ENCODE assay signal across 13 cellular contexts in the genomic region with DNA sequence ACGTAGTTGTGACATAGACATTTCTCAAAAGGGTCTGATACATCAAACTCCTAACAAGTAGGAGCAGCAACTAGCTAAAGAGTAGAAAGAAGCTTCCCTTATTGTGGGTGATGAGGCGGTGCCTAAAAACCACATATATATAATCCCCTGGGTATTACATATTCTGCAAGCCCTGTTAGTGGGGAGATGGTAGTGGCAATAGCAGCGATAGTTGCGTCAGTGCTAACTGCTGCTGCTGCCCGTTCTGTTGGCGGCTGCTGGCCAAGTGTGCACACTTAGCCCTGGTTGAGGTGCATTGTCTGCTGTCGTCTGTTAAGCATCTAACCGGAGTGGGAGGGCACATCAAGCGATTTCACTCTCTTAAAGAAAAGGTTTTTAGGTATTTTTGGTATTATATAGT. TPM values are rescaled to one million over a fixed set of nuclear protein-coding genes. Genes with fewer than 3 reads are reported as not detected.
DNase-seq lines count a peak whose midpoint lies in the region; ATAC-seq and TF ChIP-seq lines count a peak whose summit lies in the region.
"Had no signal": no experiment of that assay in that cellular context is flagged by ENCODE, and none has a peak within 500 bp of the region (broad histone marks: within the 10 kb centered on the region; RNA-seq: fewer than 3 reads in every experiment).

No MANE protein-coding gene starts in this region.

- ATAC-seq in DND-41 (ENCODE audit: insufficient read depth, low read depth), result peak; percentile 86
- peak; percentile 70 for ATAC-seq in GM21619 (IDR thresholded peaks at IDR 0.05; ENCODE audit: unreplicated experiment)
- ATAC-seq in activated naive CD8-positive, alpha-beta T cell treated with anti-CD3 and anti-CD28 coated beads, Interleukin-2, amount 50 U/mL, for 24 hours, result peak; percentile 48
- no peak for ATAC-seq in GM21528 (IDR thresholded peaks at IDR 0.05; ENCODE audit: low FRiP score, unreplicated experiment)
- ATAC-seq in GM21723 (IDR thresholded peaks at IDR 0.05; ENCODE audit: unreplicated experiment), result no peak
- ATAC-seq in HG03521 (IDR thresholded peaks at IDR 0.05; ENCODE audit: unreplicated experiment), result no peak

- WGBS in prostate gland, result 92% methylated on average over 9 of the region's 9 CpGs

- peak overlapping the region; percentile 37 for H3K27ac Mint-ChIP-seq in activated naive CD8-positive, alpha-beta T cell treated with anti-CD3 and anti-CD28 coated beads, Interleukin-2, amount 50 U/mL, for 24 hours

- H3K4me1 ChIP-seq in DND-41 (ENCODE audit: insufficient read depth, low read length) (peaks cover 64% of the 10 kb centered on the region), prostate gland (replicated peaks) (no peaks in the 10 kb centered on the region)
- H3K4me1 ChIP-seq: HAP-1 had no signal

- peak overlapping the region; percentile 51 for H3K4me2 ChIP-seq in DND-41 (ENCODE audit: insufficient read depth, low read length)

- no peaks in the 10 kb centered on the region for H3K79me2 ChIP-seq in DND-41 (ENCODE audit: insufficient read depth, low read length)

- peak; percentile 88 for DNase-seq in DND-41
- DNase-seq in NOMO-1 (lab: John Stamatoyannopoulos, UW; ENCODE audit: unreplicated experiment in 2 of 2), result peak; percentile 83 to 85
- peak; percentile 33 for DNase-seq in activated naive CD8-positive, alpha-beta T cell treated with anti-CD3 and anti-CD28 coated beads, Interleukin-2, amount 50 U/mL, for 24 hours
- DNase-seq in prostate gland (ENCODE audit: low spot score), result no peak
- DNase-seq: activated CD4-positive, alpha-beta T cell treated with anti-CD3 and anti-CD28 coated beads, Interleukin-2, amount 50 U/mL, for 1 hour; occipital lobe; Right ventricle myocardium superior; tibial artery had no signal

- H3K9me3 ChIP-seq in DND-41 (ENCODE audit: insufficient read depth, low read length, severe bottlenecking) (no peaks in the 10 kb centered on the region), prostate gland (no peaks in the 10 kb centered on the region)
- H3K9me3 ChIP-seq: HAP-1, tibial artery had no signal

- H3K4me3 ChIP-seq in DND-41 (ENCODE audit: low read depth in 1 of 2, low read length in 2 of 2) (peak overlapping the region in 1 of 2 experiments; percentile 5; a peak in 1 of 4 replicates), prostate gland (no peak overlapping the region)
- H3K4me3 ChIP-seq: HAP-1, tibial artery had no signal

- no peaks in the 10 kb centered on the region for H3K27me3 Mint-ChIP-seq in activated naive CD8-positive, alpha-beta T cell treated with anti-CD3 and anti-CD28 coated beads, Interleukin-2, amount 50 U/mL, for 24 hours

- H2AFZ ChIP-seq in DND-41 (ENCODE audit: low read depth, low read length), result peak overlapping the region; percentile 48

- TF ChIP-seq POLR2A in prostate gland (IDR thresholded peaks at IDR 0.05), result no peak

- peak overlapping the region; percentile 44 for H3K9ac ChIP-seq in DND-41 (ENCODE audit: low read depth, low read length)

- H4K20me1 ChIP-seq in DND-41 (ENCODE audit: insufficient read depth, low read length), result no peaks in the 10 kb centered on the region

- H3K27ac ChIP-seq in DND-41 (ENCODE audit: low read length) (peak overlapping the region; percentile 94), prostate gland (no peak overlapping the region)
- H3K27ac ChIP-seq: tibial artery had no signal

- intact Hi-C loops in prostate gland (cut with DNase I), result no loop called here

- no peak overlapping the region for H3K4me3 Mint-ChIP-seq in activated naive CD8-positive, alpha-beta T cell treated with anti-CD3 and anti-CD28 coated beads, Interleukin-2, amount 50 U/mL, for 24 hours

- no peaks in the 10 kb centered on the region for H3K9me3 Mint-ChIP-seq in activated naive CD8-positive, alpha-beta T cell treated with anti-CD3 and anti-CD28 coated beads, Interleukin-2, amount 50 U/mL, for 24 hours

- H3K27me3 ChIP-seq in DND-41 (ENCODE audit: insufficient read depth, low read length, poor library complexity) (no peaks in the 10 kb centered on the region), prostate gland (replicated peaks; ENCODE audit: insufficient read depth) (no peaks in the 10 kb centered on the region)
- H3K27me3 ChIP-seq: tibial artery had no signal

- H3K4me1 Mint-ChIP-seq in activated naive CD8-positive, alpha-beta T cell treated with anti-CD3 and anti-CD28 coated beads, Interleukin-2, amount 50 U/mL, for 24 hours, result peaks cover 40% of the 10 kb centered on the region

- H3K36me3 ChIP-seq in DND-41 (ENCODE audit: insufficient read depth, low read length) (peaks cover 30% of the 10 kb centered on the region), prostate gland (no peaks in the 10 kb centered on the region)

- no peak for TF ChIP-seq CTCF in DND-41 (IDR thresholded peaks at IDR 0.05; ENCODE audit: borderline replicate concordance, extremely low read depth, low read length, poor library complexity, severe bottlenecking)
- TF ChIP-seq CTCF in prostate gland (IDR thresholded peaks at IDR 0.05), result no peak

- peaks cover 16% of the 10 kb centered on the region for H3K36me3 Mint-ChIP-seq in activated naive CD8-positive, alpha-beta T cell treated with anti-CD3 and anti-CD28 coated beads, Interleukin-2, amount 50 U/mL, for 24 hours (ENCODE audit: low read depth)

RNA-seq across cellular contexts. Expression of a gene that starts 35.8 kb away (rescaled TPM):
- 10 to 100 TPM in 1 of 2 donors, 1 to 10 TPM in 1; 8.9 to 12.8 TPM for total RNA-seq in prostate gland

RNA-seq across cellular contexts. Expression of a gene that starts 59.9 kb away (rescaled TPM):
- 1 to 10 TPM in 1 of 2 donors, not detected in 1; 1.4 TPM for total RNA-seq in prostate gland
- total RNA-seq: occipital lobe, Right ventricle myocardium superior had no signal

Comparison
In these comparisons a context has a peak if more than half of its experiments do, and no peak if none do; other contexts are left out.
1. ATAC-seq: peak in DND-41 (single experiment), GM21619 (single experiment) and activated naive CD8-positive, alpha-beta T cell treated with anti-CD3 and anti-CD28 coated beads, Interleukin-2, amount 50 U/mL, for 24 hours (single experiment); none in GM21528 (single experiment), GM21723 (single experiment) and HG03521 (single experiment).